ENCODE assay signal across 14 cellular contexts in the genomic region with DNA sequence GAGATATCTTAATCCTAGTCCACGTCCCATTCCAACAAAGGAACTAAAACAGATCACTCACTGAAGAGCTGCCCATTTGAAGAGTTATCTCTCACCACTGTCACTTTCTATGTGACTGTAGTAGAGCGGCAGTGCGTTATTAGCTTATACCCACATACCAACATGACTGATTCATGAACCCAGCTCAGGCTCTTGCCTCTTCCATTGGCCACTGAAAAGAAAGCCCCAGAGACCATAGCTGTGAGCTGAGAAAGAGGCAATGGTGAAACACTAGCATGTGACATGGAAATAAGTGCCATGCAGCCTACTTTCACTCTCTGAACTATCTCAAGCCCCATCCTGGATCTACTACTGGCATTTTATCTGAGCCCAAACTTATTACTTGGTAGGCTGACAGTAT.
"Had no signal": no experiment of that assay in that cellular context is flagged by ENCODE, and none has a peak within 500 bp of the region (broad histone marks: within the 10 kb centered on the region; RNA-seq: fewer than 3 reads in every experiment).

No MANE protein-coding gene starts in this region.

- H3K27ac ChIP-seq: body of pancreas, right atrium auricular region had no signal

- H3K4me3 ChIP-seq: body of pancreas, right atrium auricular region had no signal

- H3K27ac Mint-ChIP-seq: activated B cell treated with CpG ODN at 0.5 μM for 24 hours; activated naive CD4-positive, alpha-beta T cell treated with anti-CD3 and anti-CD28 coated beads, Interleukin-2, amount 50 U/mL, for 24 hours; mesothelial cell of epicardium; T-helper 1 cell treated with Interleukin-12 subunit alpha and Interleukin-12 subunit beta and Interleukin-4 antibody, amounts not matched to agents 30 μg/mL and 1 μg/mL, for 36 hours had no signal

- H3K4me1 Mint-ChIP-seq: activated B cell treated with CpG ODN at 0.5 μM for 24 hours; activated naive CD4-positive, alpha-beta T cell treated with anti-CD3 and anti-CD28 coated beads, Interleukin-2, amount 50 U/mL, for 24 hours; mesothelial cell of epicardium had no signal

- DNase-seq: activated B cell treated with CpG ODN at 0.5 μM for 24 hours; activated CD4-positive, alpha-beta T cell treated with anti-CD3 and anti-CD28 coated beads, Interleukin-2, amount 50 U/mL, for 1 hour; amniotic stem cell; body of pancreas; cerebellar nuclear complex; dermis blood vessel endothelial cell; erythroblast; posterior cingulate gyrus; small intestine had no signal

- H3K36me3 ChIP-seq: right atrium auricular region had no signal

- H3K27me3 ChIP-seq: body of pancreas, right atrium auricular region had no signal

- H3K27me3 Mint-ChIP-seq: activated B cell treated with CpG ODN at 0.5 μM for 24 hours had no signal

- H3K36me3 Mint-ChIP-seq: activated naive CD4-positive, alpha-beta T cell treated with anti-CD3 and anti-CD28 coated beads, Interleukin-2, amount 50 U/mL, for 24 hours; mesothelial cell of epicardium had no signal

- H3K9me3 ChIP-seq: body of pancreas, right atrium auricular region had no signal

- H3K4me3 Mint-ChIP-seq: activated B cell treated with CpG ODN at 0.5 μM for 24 hours; activated naive CD4-positive, alpha-beta T cell treated with anti-CD3 and anti-CD28 coated beads, Interleukin-2, amount 50 U/mL, for 24 hours; mesothelial cell of epicardium; T-helper 1 cell treated with Interleukin-12 subunit alpha and Interleukin-12 subunit beta and Interleukin-4 antibody, amounts not matched to agents 30 μg/mL and 1 μg/mL, for 36 hours had no signal

- ATAC-seq: body of pancreas had no signal

- FAIRE-seq: small intestine, urothelium cell line had no signal

- H3K9me3 Mint-ChIP-seq: activated B cell treated with CpG ODN at 0.5 μM for 24 hours; T-helper 1 cell treated with Interleukin-12 subunit alpha and Interleukin-12 subunit beta and Interleukin-4 antibody, amounts not matched to agents 30 μg/mL and 1 μg/mL, for 36 hours had no signal

- H3K4me1 ChIP-seq: body of pancreas, right atrium auricular region had no signal
